ENCODE assay signal across 18 cellular contexts in the genomic region with DNA sequence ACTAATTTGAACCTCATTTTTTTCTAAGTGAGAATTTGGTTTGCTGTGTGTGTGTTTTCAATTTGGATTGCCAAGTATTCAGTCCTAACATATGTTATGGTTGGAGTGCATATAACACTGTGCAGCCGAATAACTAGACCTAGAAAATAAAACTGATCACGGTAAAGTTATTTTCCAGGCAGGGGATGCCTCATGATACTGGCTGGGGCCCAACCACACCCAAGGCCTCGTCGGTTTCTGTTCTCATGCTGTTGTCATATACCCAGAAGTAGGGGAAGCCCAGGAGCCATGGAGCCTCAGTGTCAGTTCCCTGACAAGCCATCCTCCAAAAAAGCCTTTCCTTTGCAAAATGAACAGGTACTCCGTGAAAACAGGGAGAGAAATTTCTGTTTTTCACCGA.
DNase-seq lines count a peak whose midpoint lies in the region; ATAC-seq and TF ChIP-seq lines count a peak whose summit lies in the region.
"Had no signal": no experiment of that assay in that cellular context is flagged by ENCODE, and none has a peak within 500 bp of the region (broad histone marks: within the 10 kb centered on the region; RNA-seq: fewer than 3 reads in every experiment).

No MANE protein-coding gene starts in this region.

- 99% methylated on average over 6 of the region's 6 CpGs for WGBS in mesenchymal stem cell

- H3K27ac ChIP-seq in BLaER1 treated with 17β-estradiol and CSF1 and Interleukin-3, amounts not matched to agents 10 nM and 100 nM: peak overlapping the region in 2 of 11 experiments; percentile 8 to 12; a peak in 1 of 22 replicates
- H3K27ac ChIP-seq in mesenchymal stem cell (ENCODE audit: low read length, poor library complexity, severe bottlenecking) (no peak overlapping the region), left lung (no peak overlapping the region)
- H3K27ac ChIP-seq: PC-9 had no signal

- H3K27ac Mint-ChIP-seq in osteocyte (ENCODE audit: unreplicated experiment): no peak overlapping the region
- H3K27ac Mint-ChIP-seq: B cell; CD4-positive, CD25-positive, alpha-beta regulatory T cell had no signal

- H2BK12ac ChIP-seq in mesenchymal stem cell (ENCODE audit: low read length in 2 of 2): no peak overlapping the region

- H4K8ac ChIP-seq in mesenchymal stem cell (ENCODE audit: low read length): no peak overlapping the region

- no peak overlapping the region for H3K23ac ChIP-seq in mesenchymal stem cell (ENCODE audit: low read length in 2 of 2)

- H2AFZ ChIP-seq in mesenchymal stem cell (ENCODE audit: low read depth, low read length): no peak overlapping the region
- H2AFZ ChIP-seq: PC-9 had no signal

- H2BK120ac ChIP-seq in mesenchymal stem cell (ENCODE audit: low read depth, low read length): no peak overlapping the region

- no peak overlapping the region for H3K4me3 ChIP-seq in BLaER1 treated with 17β-estradiol and CSF1 and Interleukin-3, amounts not matched to agents 10 nM and 100 nM
- H3K4me3 ChIP-seq in mesenchymal stem cell (ENCODE audit: insufficient read depth in 1 of 2, low read depth in 1 of 2, low read length in 2 of 2) (no peak overlapping the region), left lung (no peak overlapping the region)
- H3K4me3 ChIP-seq: MG63, PC-9 had no signal

- peak; percentile 21 for DNase-seq in cerebellum (ENCODE audit: low spot score)
- DNase-seq in mesenchymal stem cell: no peak
- DNase-seq in osteocyte (ENCODE audit: extremely low spot score, unreplicated experiment): no peak
- DNase-seq in left lung: no peak
- no peak for DNase-seq in retina
- DNase-seq: CD4-positive, CD25-positive, alpha-beta regulatory T cell; DMS153; KBM-7; MG63; NCI-H2029; NCI-H446 treated with DMSO at 0.1 percent for 48 hours; NCI-H526; PC-9; Right ventricle myocardium superior had no signal

- peaks cover 0 to 34% (median 21%) of the 10 kb centered on the region in 11 experiments; a peak in 17 of 22 replicates for H3K9me3 ChIP-seq in BLaER1 treated with 17β-estradiol and CSF1 and Interleukin-3, amounts not matched to agents 10 nM and 100 nM (replicated peaks in 1 of 11)
- H3K9me3 ChIP-seq in mesenchymal stem cell (ENCODE audit: control insufficient read depth, low read length): no peaks in the 10 kb centered on the region
- H3K9me3 ChIP-seq in left lung: no peaks in the 10 kb centered on the region
- H3K9me3 ChIP-seq: MG63 had no signal

- H3K4me2 ChIP-seq in BLaER1 treated with 17β-estradiol and CSF1 and Interleukin-3, amounts not matched to agents 10 nM and 100 nM: peak overlapping the region in 10 of 11 experiments; percentile 18 to 79 (median 50); a peak in 16 of 22 replicates
- H3K4me2 ChIP-seq in mesenchymal stem cell (ENCODE audit: low read length, poor library complexity, severe bottlenecking): no peak overlapping the region
- H3K4me2 ChIP-seq: PC-9 had no signal

- H2BK5ac ChIP-seq in mesenchymal stem cell (ENCODE audit: low read depth, low read length, poor library complexity, severe bottlenecking): no peak overlapping the region

- H3K4me1 ChIP-seq in BLaER1 treated with 17β-estradiol and CSF1 and Interleukin-3, amounts not matched to agents 10 nM and 100 nM: peaks cover 31 to 100% (median 89%) of the 10 kb centered on the region in 10 experiments
- peaks cover 3% of the 10 kb centered on the region for H3K4me1 ChIP-seq in mesenchymal stem cell (ENCODE audit: control insufficient read depth, insufficient read depth, low read depth, low read length)
- H3K4me1 ChIP-seq in left lung: no peaks in the 10 kb centered on the region

- H4K20me1 ChIP-seq in BLaER1 treated with 17β-estradiol and CSF1 and Interleukin-3, amounts not matched to agents 10 nM and 100 nM: no peaks in the 10 kb centered on the region

- no peaks in the 10 kb centered on the region for H3K4me1 Mint-ChIP-seq in osteocyte (ENCODE audit: unreplicated experiment)
- H3K4me1 Mint-ChIP-seq: B cell; CD4-positive, CD25-positive, alpha-beta regulatory T cell had no signal

- H3K79me1 ChIP-seq in mesenchymal stem cell (replicated peaks; ENCODE audit: low read length, poor library complexity, severe bottlenecking): peaks cover 4% of the 10 kb centered on the region

- peaks cover 0 to 3% (median 0%) of the 10 kb centered on the region in 11 experiments; a peak in 5 of 22 replicates for H3K27me3 ChIP-seq in BLaER1 treated with 17β-estradiol and CSF1 and Interleukin-3, amounts not matched to agents 10 nM and 100 nM
- H3K27me3 ChIP-seq in mesenchymal stem cell (ENCODE audit: control insufficient read depth in 1 of 2, insufficient read depth in 1 of 2, low read length in 2 of 2) (no peaks in the 10 kb centered on the region), left lung (no peaks in the 10 kb centered on the region)
- H3K27me3 ChIP-seq: MG63 had no signal

- peak overlapping the region in 1 of 11 experiments; percentile 10; a peak in 1 of 22 replicates for H3K9ac ChIP-seq in BLaER1 treated with 17β-estradiol and CSF1 and Interleukin-3, amounts not matched to agents 10 nM and 100 nM
- H3K9ac ChIP-seq in mesenchymal stem cell (ENCODE audit: low read length): peak overlapping the region; percentile 42

- intact Hi-C loops in left lung (cut with DNase I): no loop called here

- peaks cover 0 to 28% (median 5%) of the 10 kb centered on the region in 11 experiments; a peak in 7 of 22 replicates for H3K36me3 ChIP-seq in BLaER1 treated with 17β-estradiol and CSF1 and Interleukin-3, amounts not matched to agents 10 nM and 100 nM
- H3K36me3 ChIP-seq in mesenchymal stem cell (ENCODE audit: control insufficient read depth in 1 of 2, insufficient read depth in 2 of 2, low read depth in 1 of 2, low read length in 2 of 2) (peaks cover 2 to 19% of the 10 kb centered on the region in 2 experiments), left lung (no peaks in the 10 kb centered on the region)
- H3K36me3 ChIP-seq: MG63 had no signal

- H3K4ac ChIP-seq in mesenchymal stem cell (ENCODE audit: low read depth in 1 of 2, low read length in 2 of 2): no peak overlapping the region

- H3K18ac ChIP-seq in mesenchymal stem cell (ENCODE audit: low read depth in 1 of 2, low read length in 2 of 2): no peak overlapping the region

- H3K36me3 Mint-ChIP-seq in osteocyte (ENCODE audit: unreplicated experiment): peaks cover 6% of the 10 kb centered on the region
- H3K36me3 Mint-ChIP-seq: CD4-positive, CD25-positive, alpha-beta regulatory T cell had no signal

- H2BK15ac ChIP-seq in mesenchymal stem cell (ENCODE audit: low read depth, poor library complexity, severe bottlenecking): no peak overlapping the region

- H3K9me3 Mint-ChIP-seq in osteocyte (ENCODE audit: unreplicated experiment): peaks cover 3% of the 10 kb centered on the region

- no peak overlapping the region for H3K4me3 Mint-ChIP-seq in osteocyte (ENCODE audit: unreplicated experiment)
- H3K4me3 Mint-ChIP-seq: B cell had no signal

- no peak overlapping the region for H3K14ac ChIP-seq in mesenchymal stem cell (ENCODE audit: low read length in 2 of 2)

- TF ChIP-seq CTCF in osteocyte (IDR thresholded peaks at IDR 0.05): no peak
- no peak for TF ChIP-seq CTCF in left lung (IDR thresholded peaks at IDR 0.05)

- no peaks in the 10 kb centered on the region for H3K27me3 Mint-ChIP-seq in osteocyte (ENCODE audit: unreplicated experiment)
- H3K27me3 Mint-ChIP-seq: B cell had no signal

- no peak overlapping the region for H4K91ac ChIP-seq in mesenchymal stem cell (ENCODE audit: low read length)

- no peak overlapping the region for H2AK5ac ChIP-seq in mesenchymal stem cell (ENCODE audit: low read length, severe bottlenecking)

- ATAC-seq in left lung (no peak), GM21423 (IDR thresholded peaks at IDR 0.05; ENCODE audit: unreplicated experiment) (no peak)
- ATAC-seq: HCT116 had no signal
